In genomic region chr14:78790262-78790661, GRCh38 we compare ENCODE assay signal across 1 cellular context.
TF ChIP-seq lines count a peak whose summit lies in the region.

No MANE protein-coding gene starts in this region.

TF ChIP-seq in WTC11, 78 proteins besides CTCF, POLR2A, EP300 and RAD21 (continued from another document):
- TF ChIP-seq, protein P1, sequence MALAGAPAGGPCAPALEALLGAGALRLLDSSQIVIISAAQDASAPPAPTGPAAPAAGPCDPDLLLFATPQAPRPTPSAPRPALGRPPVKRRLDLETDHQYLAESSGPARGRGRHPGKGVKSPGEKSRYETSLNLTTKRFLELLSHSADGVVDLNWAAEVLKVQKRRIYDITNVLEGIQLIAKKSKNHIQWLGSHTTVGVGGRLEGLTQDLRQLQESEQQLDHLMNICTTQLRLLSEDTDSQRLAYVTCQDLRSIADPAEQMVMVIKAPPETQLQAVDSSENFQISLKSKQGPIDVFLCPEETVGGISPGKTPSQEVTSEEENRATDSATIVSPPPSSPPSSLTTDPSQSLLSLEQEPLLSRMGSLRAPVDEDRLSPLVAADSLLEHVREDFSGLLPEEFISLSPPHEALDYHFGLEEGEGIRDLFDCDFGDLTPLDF (CRISPR knock-in tag; IDR thresholded peaks at IDR 0.05): no peak
- TF ChIP-seq, protein P2, sequence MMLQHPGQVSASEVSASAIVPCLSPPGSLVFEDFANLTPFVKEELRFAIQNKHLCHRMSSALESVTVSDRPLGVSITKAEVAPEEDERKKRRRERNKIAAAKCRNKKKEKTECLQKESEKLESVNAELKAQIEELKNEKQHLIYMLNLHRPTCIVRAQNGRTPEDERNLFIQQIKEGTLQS (CRISPR knock-in tag; conservative IDR thresholded peaks at IDR 0.05): no peak
- no peak for TF ChIP-seq KAT7 (CRISPR knock-in tag; IDR thresholded peaks at IDR 0.05; ENCODE audit: borderline replicate concordance)
- no peak for TF ChIP-seq HMGA2 (CRISPR knock-in tag; IDR thresholded peaks at IDR 0.05)
- TF ChIP-seq ZNF317 (CRISPR knock-in tag; IDR thresholded peaks at IDR 0.05; ENCODE audit: borderline replicate concordance, low read depth): no peak
